ENCODE assay signal across 8 cellular contexts in genomic region chr2:183037660-183038340, GRCh38. TPM values are rescaled to one million over a fixed set of nuclear protein-coding genes. Genes with fewer than 3 reads are reported as not detected.
DNase-seq lines count a peak whose midpoint lies in the region; ATAC-seq, FAIRE-seq and TF ChIP-seq lines count a peak whose summit lies in the region.

No MANE protein-coding gene starts in this region.

- DNase-seq in GM12891 (ENCODE audit: insufficient read length, low spot score) (no peak), OCI-LY7 (ENCODE audit: low spot score) (peak; percentile 7), adipocyte (ENCODE audit: low read depth) (peak; percentile 74), left cardiac atrium (peak; percentile 53), psoas muscle (no peak), GM19238 (ENCODE audit: insufficient read length, low spot score) (no peak)

- H3K36me3 ChIP-seq in OCI-LY7 (ENCODE audit: insufficient read depth, low read length) (no peaks in the 10 kb centered on the region), adipocyte (ENCODE audit: control insufficient read depth, insufficient read depth, low read length, severe bottlenecking) (no peaks in the 10 kb centered on the region), psoas muscle (ENCODE audit: insufficient read depth in 1 of 2, low read depth in 1 of 2) (no peaks in the 10 kb centered on the region)

- no peak overlapping the region for H2AFZ ChIP-seq in OCI-LY7 (ENCODE audit: low read length)

- peak overlapping the region; percentile 91 for H3K9ac ChIP-seq in adipocyte (ENCODE audit: low read length)

- CTCF ChIA-PET in OCI-LY7 (lab: Charles Lee; ENCODE audit: unreplicated experiment) = no interaction called here

- H3K4me3 ChIP-seq in OCI-LY7 (ENCODE audit: low read depth, low read length, poor library complexity, severe bottlenecking) (peak overlapping the region; percentile 63), adipocyte (ENCODE audit: low read length) (peak overlapping the region; percentile 84), psoas muscle (peak overlapping the region; percentile 85)

- peak overlapping the region; percentile 89 for H3K27ac ChIP-seq in 22Rv1
- no peak overlapping the region for H3K27ac ChIP-seq in OCI-LY7 (ENCODE audit: low read depth, low read length, poor library complexity, severe bottlenecking)
- H3K27ac ChIP-seq in psoas muscle = peak overlapping the region; percentile 99

- TF ChIP-seq CTCF in 22Rv1 (IDR thresholded peaks at IDR 0.05) = no peak
- no peak for TF ChIP-seq CTCF in OCI-LY7 (conservative IDR thresholded peaks at IDR 0.05; ENCODE audit: low read length)
- TF ChIP-seq CTCF in psoas muscle (IDR thresholded peaks at IDR 0.05) = no peak

- WGBS in psoas muscle, 3 donors = 0 to 1% (median 1%) methylated on average over 35 to 89 of the region's 89 CpGs

- H3K9me2 ChIP-seq in OCI-LY7 (ENCODE audit: insufficient read depth, low read length) = no peaks in the 10 kb centered on the region

- POLR2A ChIA-PET in OCI-LY7 (lab: Charles Lee) = interaction anchor here (0.6 kb wide), 1 partner anchor 469 kb away, joined by 3 read pairs; no protein-coding TSS in a partner anchor

- no peaks in the 10 kb centered on the region for H3K9me3 ChIP-seq in OCI-LY7 (ENCODE audit: low read length)
- H3K9me3 ChIP-seq in adipocyte (ENCODE audit: control insufficient read depth, low read length) = no peaks in the 10 kb centered on the region
- H3K9me3 ChIP-seq in psoas muscle = no peaks in the 10 kb centered on the region

- no peaks in the 10 kb centered on the region for H3K27me3 ChIP-seq in adipocyte (replicated peaks; ENCODE audit: control insufficient read depth, insufficient read depth, low read length)
- no peaks in the 10 kb centered on the region for H3K27me3 ChIP-seq in psoas muscle (ENCODE audit: insufficient read depth in 3 of 3, low read length in 2 of 3)

- FAIRE-seq in GM12891 (lab: Jason Lieb, UNC) = peak; percentile 28

- intact Hi-C loops in OCI-LY7 (cut with micrococcal nuclease; ENCODE audit: unreplicated experiment) = no loop called here
- intact Hi-C loops in left cardiac atrium (cut with DNase I) = loop anchor here in 1 of 2 donors (2.0 kb wide), 1 partner anchor 41 kb away; the partner anchor contains the start of gene DUSP19
- intact Hi-C loops in psoas muscle (cut with DNase I) = loop anchor here in 1 of 2 donors (5.0 kb wide), 1 partner anchor 40 kb away; the partner anchor contains the start of gene DUSP19

- ATAC-seq in HG02763 (IDR thresholded peaks at IDR 0.05; ENCODE audit: unreplicated experiment) (peak; percentile 42), left cardiac atrium (peak; percentile 70 to 73), psoas muscle (peak; percentile 66 to 72 (median 68))

- H3K79me2 ChIP-seq in OCI-LY7 (ENCODE audit: insufficient read depth, low read depth, low read length) = no peaks in the 10 kb centered on the region

- peak overlapping the region; percentile 78 for H3K4me2 ChIP-seq in OCI-LY7 (ENCODE audit: low read length)

- peaks cover 15% of the 10 kb centered on the region; the same call in 1 of the 2 replicates for H4K20me1 ChIP-seq in OCI-LY7 (ENCODE audit: insufficient read depth, low read length)

- no TSS peak for BruUV-seq in OCI-LY7 (replicated peaks; lab: Mats Ljungman, UMichigan)

- TF ChIP-seq POLR2A in GM12891 (IDR thresholded peaks at IDR 0.05; ENCODE audit: low read depth, low read length) = no peak

- H3K4me1 ChIP-seq in OCI-LY7 (ENCODE audit: insufficient read depth, low read length, poor library complexity, severe bottlenecking) = peaks cover 26% of the 10 kb centered on the region
- H3K4me1 ChIP-seq in adipocyte (ENCODE audit: control insufficient read depth, insufficient read depth, low read length) = peaks cover 42% of the 10 kb centered on the region
- peaks cover 41% of the 10 kb centered on the region for H3K4me1 ChIP-seq in psoas muscle

TF ChIP-seq in GM12891, 5 proteins besides CTCF, POLR2A, EP300 and RAD21:
- no peak for TF ChIP-seq POLR2AphosphoS5 (IDR thresholded peaks at IDR 0.05; ENCODE audit: low read depth, low read length)
- TF ChIP-seq TAF1 (IDR thresholded peaks at IDR 0.05; ENCODE audit: low read depth, low read length) = no peak
- no peak for TF ChIP-seq PAX5 (IDR thresholded peaks at IDR 0.05; ENCODE audit: insufficient read depth, low read length, severe bottlenecking)
- TF ChIP-seq SPI1 (IDR thresholded peaks at IDR 0.05; ENCODE audit: low read depth, low read length) = no peak
- no peak for TF ChIP-seq POU2F2 (IDR thresholded peaks at IDR 0.05; ENCODE audit: low read depth, low read length)

RNA-seq across cellular contexts. Expression of gene NCKAP1, which starts 0.5 kb away (rescaled TPM):
- 3.5 TPM for polyA plus RNA-seq in GM12891 (2012; ENCODE audit: low read depth, missing spikeins)
- total RNA-seq in OCI-LY7 (2014; rRNA removed; shearing (Covaris generic)) = 0.06 TPM in 1 of 2 replicates, not detected in the other
- total RNA-seq in OCI-LY7 (2022) (0.55 and 1.7 TPM in 2 replicates), left cardiac atrium (100 to 1,000 TPM; 104 to 132 TPM), psoas muscle (100 to 1,000 TPM in 3 of 4 donors, 10 to 100 TPM in 1; 94.1 to 196 (median 133) TPM)
- 100 to 1,000 TPM in 2 of 3 donors, 10 to 100 TPM in 1; 95.3 to 262 (median 120) TPM for polyA plus RNA-seq in psoas muscle

RNA-seq across cellular contexts. Expression of gene DUSP19, which starts 40.7 kb away (rescaled TPM):
- polyA plus RNA-seq in GM12891 (2012; ENCODE audit: low read depth, missing spikeins) = 0.41 TPM
- total RNA-seq in OCI-LY7 (2014; rRNA removed; shearing (Covaris generic)) = 1.0 and 1.2 TPM in 2 replicates
- total RNA-seq in OCI-LY7 (2022) (3.9 and 4.0 TPM in 2 replicates), left cardiac atrium (10 to 100 TPM in 1 of 2 donors, 1 to 10 TPM in 1; 5.9 to 10.5 TPM), psoas muscle (1 to 10 TPM; 1.2 to 3.9 (median 2.3) TPM)
- 1 to 10 TPM in 1 of 3 donors, under 1 TPM in 2; 0.65 to 3.9 (median 0.66) TPM for polyA plus RNA-seq in psoas muscle

Comparison
In these comparisons a context has a peak if more than half of its experiments do, and no peak if none do; other contexts are left out.
1. DNase-seq: peak in OCI-LY7 (single experiment), adipocyte (single experiment) and left cardiac atrium (single experiment); none in GM12891 (single experiment), psoas muscle (0 of 2) and GM19238 (single experiment).
2. RNA of gene NCKAP1, which starts 0.5 kb away (total RNA-seq): 94.1 to 196 TPM in psoas muscle and 104 to 132 TPM in left cardiac atrium; 0.06 to 1.7 TPM in OCI-LY7; every median in the first group is over 10 times any median in the second.
3. Peak in every context shown above with its lines, with median percentiles within 50 percentile points of each other: ATAC-seq and H3K4me3 ChIP-seq.